Comparison of ENCODE assay signal across 23 cellular contexts in genomic region chr7:99729501-99730261, GRCh38. TPM values are rescaled to one million over a fixed set of nuclear protein-coding genes. Genes with fewer than 3 reads are reported as not detected.
DNase-seq lines count a peak whose midpoint lies in the region; ATAC-seq, FAIRE-seq and TF ChIP-seq lines count a peak whose summit lies in the region.
"Had no signal": no experiment of that assay in that cellular context is flagged by ENCODE, and none has a peak within 500 bp of the region (broad histone marks: within the 10 kb centered on the region; RNA-seq: fewer than 3 reads in every experiment).

No MANE protein-coding gene starts in this region.

- H3K27me3 ChIP-seq in uterus: no peaks in the 10 kb centered on the region
- no peaks in the 10 kb centered on the region; the same call in 1 of the 2 replicates for H3K27me3 ChIP-seq in BE2C

- H3K36me3 Mint-ChIP-seq in activated naive CD4-positive, alpha-beta T cell treated with anti-CD3 and anti-CD28 coated beads, Interleukin-2, amount 50 U/mL, for 72 hours: no peaks in the 10 kb centered on the region
- H3K36me3 Mint-ChIP-seq: naive thymus-derived CD4-positive, alpha-beta T cell had no signal

- H3K27ac Mint-ChIP-seq in activated naive CD4-positive, alpha-beta T cell treated with anti-CD3 and anti-CD28 coated beads, Interleukin-2, amount 50 U/mL, for 72 hours: no peak overlapping the region
- H3K27ac Mint-ChIP-seq: activated CD4-positive, alpha-beta T cell treated with anti-CD3 and anti-CD28 coated beads for 36 hours; CD4-positive, CD25-positive, alpha-beta regulatory T cell; effector memory CD8-positive, alpha-beta T cell; H9; naive thymus-derived CD4-positive, alpha-beta T cell had no signal

- WGBS in A549 (ENCODE audit: missing lambda C conversion rate): 56% methylated on average over 5 of the region's 5 CpGs

- peak overlapping the region; percentile 47 for H3K4me2 ChIP-seq in A549

- H3K9me3 Mint-ChIP-seq in activated naive CD4-positive, alpha-beta T cell treated with anti-CD3 and anti-CD28 coated beads, Interleukin-2, amount 50 U/mL, for 72 hours: no peaks in the 10 kb centered on the region
- H3K9me3 Mint-ChIP-seq: CD4-positive, CD25-positive, alpha-beta regulatory T cell; effector memory CD8-positive, alpha-beta T cell; H9 had no signal

- H3K9me3 ChIP-seq in A549 (no peaks in the 10 kb centered on the region), uterus (no peaks in the 10 kb centered on the region), BE2C (no peaks in the 10 kb centered on the region)

- TF ChIP-seq POLR2A in A549 (IDR thresholded peaks at IDR 0.05; ENCODE audit: low read length): no peak
- TF ChIP-seq POLR2A in uterus (IDR thresholded peaks at IDR 0.05): no peak

- TF ChIP-seq EP300 in A549 (IDR thresholded peaks at IDR 0.05): no peak

- TF ChIP-seq CTCF in A549 (IDR thresholded peaks at IDR 0.05) (no peak), uterus (IDR thresholded peaks at IDR 0.05) (no peak), BE2C (IDR thresholded peaks at IDR 0.05; ENCODE audit: low read depth, low read length) (no peak), omental fat pad (IDR thresholded peaks at IDR 0.05) (no peak)

- FAIRE-seq in A549 (lab: Jason Lieb, UNC): no peak

- H3K27ac ChIP-seq in A549: peak overlapping the region; percentile 7 to 43; a peak in 4 of 6 replicates
- no peak overlapping the region for H3K27ac ChIP-seq in uterus

- POLR2A ChIA-PET in A549 (lab: Yijun Ruan, JAX): no interaction called here

- H3K4me3 ChIP-seq in A549: no peak overlapping the region
- no peak overlapping the region for H3K4me3 ChIP-seq in uterus
- no peak overlapping the region for H3K4me3 ChIP-seq in BE2C (ENCODE audit: low read depth, low read length)

- H3K4me1 ChIP-seq in A549 (peaks cover 12% of the 10 kb centered on the region), uterus (no peaks in the 10 kb centered on the region), BE2C (no peaks in the 10 kb centered on the region)

- intact Hi-C loops in uterus (cut with DNase I; ENCODE audit: low total_unique reads): no loop called here

- peak in 1 of 2 experiments; percentile 8 for DNase-seq in A549 (ENCODE audit: low read depth in 1 of 2, low spot score in 1 of 2)
- peak; percentile 60 for DNase-seq in M059J (ENCODE audit: low read depth)
- DNase-seq in dedifferentiated amniotic fluid mesenchymal stem cell (ENCODE audit: extremely low spot score): peak; percentile 41
- DNase-seq in left lobe of liver (ENCODE audit: low spot score): peak; percentile 55
- no peak for DNase-seq in uterus
- DNase-seq in BE2C: no peak
- no peak for DNase-seq in activated naive CD4-positive, alpha-beta T cell treated with anti-CD3 and anti-CD28 coated beads, Interleukin-2, amount 50 U/mL, for 72 hours (ENCODE audit: low spot score in 2 of 2)
- DNase-seq in omental fat pad (ENCODE audit: low spot score): no peak
- DNase-seq: 8988T; activated CD4-positive, alpha-beta T cell treated with anti-CD3 and anti-CD28 coated beads for 36 hours; activated CD8-positive, alpha-beta memory T cell treated with anti-CD3 and anti-CD28 coated beads, Interleukin-2, amount 50 U/mL, for 48 hours; activated naive CD4-positive, alpha-beta T cell treated with anti-CD3 and anti-CD28 coated beads, Interleukin-2, amount 50 U/mL, for 16 hours; CD4-positive, CD25-positive, alpha-beta regulatory T cell; effector memory CD8-positive, alpha-beta T cell; glutamatergic neuron; H9; Karpas-422; naive thymus-derived CD4-positive, alpha-beta T cell; NCI-H2029 treated with DMSO at 0.1 percent for 48 hours; NCI-H82; substantia nigra; T-helper 2 cell had no signal

- ATAC-seq in A549: no peak
- ATAC-seq in left lobe of liver: peak; percentile 91
- ATAC-seq in activated naive CD4-positive, alpha-beta T cell treated with anti-CD3 and anti-CD28 coated beads, Interleukin-2, amount 50 U/mL, for 72 hours: no peak
- no peak for ATAC-seq in omental fat pad (ENCODE audit: low FRiP score)
- ATAC-seq: activated CD4-positive, alpha-beta T cell treated with anti-CD3 and anti-CD28 coated beads for 36 hours; effector memory CD8-positive, alpha-beta T cell; naive thymus-derived CD4-positive, alpha-beta T cell had no signal

- CTCF ChIA-PET in A549 (lab: Yijun Ruan, JAX): no interaction called here

- no peak for TF ChIP-seq RAD21 in A549 (conservative IDR thresholded peaks at IDR 0.05 in 1 of 2, IDR thresholded peaks at IDR 0.05 in 1 of 2)

- H3K36me3 ChIP-seq in uterus (no peaks in the 10 kb centered on the region), BE2C (no peaks in the 10 kb centered on the region)

TF ChIP-seq in A549, 52 proteins besides CTCF, POLR2A, EP300 and RAD21:
- TF ChIP-seq, protein P1, sequence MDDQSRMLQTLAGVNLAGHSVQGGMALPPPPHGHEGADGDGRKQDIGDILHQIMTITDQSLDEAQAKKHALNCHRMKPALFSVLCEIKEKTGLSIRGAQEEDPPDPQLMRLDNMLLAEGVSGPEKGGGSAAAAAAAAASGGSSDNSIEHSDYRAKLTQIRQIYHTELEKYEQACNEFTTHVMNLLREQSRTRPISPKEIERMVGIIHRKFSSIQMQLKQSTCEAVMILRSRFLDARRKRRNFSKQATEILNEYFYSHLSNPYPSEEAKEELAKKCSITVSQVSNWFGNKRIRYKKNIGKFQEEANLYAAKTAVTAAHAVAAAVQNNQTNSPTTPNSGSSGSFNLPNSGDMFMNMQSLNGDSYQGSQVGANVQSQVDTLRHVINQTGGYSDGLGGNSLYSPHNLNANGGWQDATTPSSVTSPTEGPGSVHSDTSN (IDR thresholded peaks at IDR 0.05): no peak
- TF ChIP-seq CEBPB (IDR thresholded peaks at IDR 0.05): peak in 1 of 2 experiments; percentile 60; a peak in 2 of 4 replicates

RNA-seq across cellular contexts. Expression of gene CYP3A7, which starts 5.3 kb away (rescaled TPM):
- polyA plus RNA-seq in A549 (2011; rRNA removed) (0.16 and 0.34 TPM in 2 replicates), A549 (2017; fragmentation: RNase III; extraction: RNeasy Plus Mini Kit Qiagen cat#74134 plus additional on column Dnase treatment) (0.14 TPM in 1 of 3 replicates, not detected in the others)
- not detected in 2 replicates for polyA plus RNA-seq in A549 (2012; cell fraction: cytosol; rRNA removed)
- polyA plus RNA-seq in A549 (2012; cell fraction: nucleus; rRNA removed): not detected in 2 replicates
- polyA minus RNA-seq in A549 (2011; rRNA and poly(A)+ RNA removed): not detected in 2 replicates
- not detected in 2 replicates for total RNA-seq in M059J (2014; rRNA removed; shearing (Covaris generic))
- total RNA-seq in left lobe of liver (17.5 TPM), uterus (under 1 TPM in 1 of 4 donors, not detected in 3; 0.91 TPM), omental fat pad (1 to 10 TPM in 1 of 4 donors, under 1 TPM in 2, not detected in 1; 0.56 to 2.8 (median 0.60) TPM)
- not detected for polyA plus RNA-seq in BE2C (2012; ENCODE audit: insufficient read depth, insufficient read length, low read depth)
- not detected for total RNA-seq in activated naive CD4-positive, alpha-beta T cell treated with anti-CD3 and anti-CD28 coated beads, Interleukin-2, amount 50 U/mL, for 72 hours
- total RNA-seq: activated CD4-positive, alpha-beta T cell treated with anti-CD3 and anti-CD28 coated beads for 36 hours; cardiac septum; CD4-positive, CD25-positive, alpha-beta regulatory T cell; H9; naive thymus-derived CD4-positive, alpha-beta T cell had no signal
- polyA plus RNA-seq: CD4-positive, CD25-positive, alpha-beta regulatory T cell had no signal

RNA-seq across cellular contexts. Expression of gene CYP3A5, which starts 49.9 kb away (rescaled TPM):
- polyA plus RNA-seq in A549 (2011; rRNA removed): 9.7 and 12.2 TPM in 2 replicates
- polyA plus RNA-seq in A549 (2012; cell fraction: cytosol; rRNA removed): 0.26 and 0.52 TPM in 2 replicates
- polyA plus RNA-seq in A549 (2012; cell fraction: nucleus; rRNA removed): 1.6 and 2.2 TPM in 2 replicates
- polyA plus RNA-seq in A549 (2017; fragmentation: RNase III; extraction: RNeasy Plus Mini Kit Qiagen cat#74134 plus additional on column Dnase treatment): 2.2 to 2.3 TPM (median 2.3 TPM) in 3 replicates
- polyA minus RNA-seq in A549 (2011; rRNA and poly(A)+ RNA removed): 8.1 and 13.1 TPM in 2 replicates
- total RNA-seq in M059J (2014; rRNA removed; shearing (Covaris generic)): 0.05 and 0.15 TPM in 2 replicates
- total RNA-seq in left lobe of liver: 564 TPM
- total RNA-seq in uterus: 10 to 100 TPM in 1 of 4 donors, 1 to 10 TPM in 1, under 1 TPM in 1, not detected in 1; 0.51 to 17.3 (median 4.4) TPM
- 4.0 TPM for polyA plus RNA-seq in BE2C (2012; ENCODE audit: insufficient read depth, insufficient read length, low read depth)
- under 1 TPM in 1 of 2 donors, not detected in 1; 0.41 TPM for total RNA-seq in activated naive CD4-positive, alpha-beta T cell treated with anti-CD3 and anti-CD28 coated beads, Interleukin-2, amount 50 U/mL, for 72 hours
- total RNA-seq in omental fat pad: 10 to 100 TPM in 2 of 4 donors, 1 to 10 TPM in 2; 6.2 to 92.0 (median 13.8) TPM
- total RNA-seq: activated CD4-positive, alpha-beta T cell treated with anti-CD3 and anti-CD28 coated beads for 36 hours; CD4-positive, CD25-positive, alpha-beta regulatory T cell; H9 had no signal

RNA-seq across cellular contexts. Expression of gene CYP3A4, which starts 54.3 kb away (rescaled TPM):
- polyA plus RNA-seq in A549 (2011; rRNA removed) (not detected in 2 replicates), A549 (2017; fragmentation: RNase III; extraction: RNeasy Plus Mini Kit Qiagen cat#74134 plus additional on column Dnase treatment) (0.03 TPM in 1 of 3 replicates, not detected in the others)
- not detected in 2 replicates for polyA plus RNA-seq in A549 (2012; cell fraction: cytosol; rRNA removed)
- not detected in 2 replicates for polyA plus RNA-seq in A549 (2012; cell fraction: nucleus; rRNA removed)
- not detected in 2 replicates for polyA minus RNA-seq in A549 (2011; rRNA and poly(A)+ RNA removed)
- total RNA-seq in M059J (2014; rRNA removed; shearing (Covaris generic)): 0.05 TPM in 1 of 2 replicates, not detected in the other
- total RNA-seq in left lobe of liver (1,005 TPM), uterus (under 1 TPM in 1 of 4 donors, not detected in 3; 0.18 TPM), omental fat pad (1 to 10 TPM in 1 of 4 donors, under 1 TPM in 1, not detected in 2; 0.60 to 1.8 TPM)
- not detected for polyA plus RNA-seq in BE2C (2012; ENCODE audit: insufficient read depth, insufficient read length, low read depth)
- total RNA-seq in activated naive CD4-positive, alpha-beta T cell treated with anti-CD3 and anti-CD28 coated beads, Interleukin-2, amount 50 U/mL, for 72 hours: under 1 TPM in 1 of 2 donors, not detected in 1; 0.14 TPM
- total RNA-seq: activated CD4-positive, alpha-beta T cell treated with anti-CD3 and anti-CD28 coated beads for 36 hours; cardiac septum; CD4-positive, CD25-positive, alpha-beta regulatory T cell; H9; naive thymus-derived CD4-positive, alpha-beta T cell had no signal
- polyA plus RNA-seq: CD4-positive, CD25-positive, alpha-beta regulatory T cell; naive thymus-derived CD4-positive, alpha-beta T cell had no signal

Comparison
In these comparisons a context has a peak if more than half of its experiments do, and no peak if none do; other contexts are left out.
1. DNase-seq: peak in M059J (single experiment), dedifferentiated amniotic fluid mesenchymal stem cell (single experiment) and left lobe of liver (single experiment); none in uterus (0 of 2), BE2C (single experiment), activated naive CD4-positive, alpha-beta T cell treated with anti-CD3 and anti-CD28 coated beads, Interleukin-2, amount 50 U/mL, for 72 hours (0 of 2) and omental fat pad (single experiment).
2. H3K27ac ChIP-seq: peak in A549 (2 of 2); none in uterus (0 of 2).
3. RNA of gene CYP3A4, which starts 54.3 kb away (total RNA-seq): 1,005 TPM in left lobe of liver (single experiment); 0.60 to 1.8 TPM in omental fat pad, 0.14 TPM in activated naive CD4-positive, alpha-beta T cell treated with anti-CD3 and anti-CD28 coated beads, Interleukin-2, amount 50 U/mL, for 72 hours, 0.05 TPM in M059J and 0.18 TPM in uterus; every median in the first group is over 100 times any median in the second.